In the genomic region with DNA sequence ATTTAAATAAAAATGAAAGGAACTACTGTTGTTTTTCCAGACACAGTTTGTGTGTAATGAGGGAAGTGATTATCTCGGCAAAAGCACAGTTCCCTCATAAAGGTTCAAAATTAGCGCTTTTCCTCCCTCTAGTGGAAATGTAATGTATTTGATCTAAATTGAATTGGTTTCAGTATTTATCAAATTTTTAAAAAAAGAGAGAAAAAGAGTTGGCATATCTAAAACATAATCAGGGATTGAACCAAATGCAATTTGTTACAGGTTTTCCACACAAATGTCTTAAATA, we compare ENCODE assay signal across 8 cellular contexts. TPM values are rescaled to one million over a fixed set of nuclear protein-coding genes. Genes with fewer than 3 reads are reported as not detected.
DNase-seq lines count a peak whose midpoint lies in the region; ATAC-seq and TF ChIP-seq lines count a peak whose summit lies in the region.

No MANE protein-coding gene starts in this region.

- H3K27ac Mint-ChIP-seq in natural killer cell: no peak overlapping the region
- H3K27ac Mint-ChIP-seq in natural killer cell treated with Interleukin-12 subunit alpha and Interleukin-12 subunit beta and Interleukin-15 and Interleukin-18, amount 100 ng/mL, for 72 hours: no peak overlapping the region
- no peak overlapping the region for H3K27ac Mint-ChIP-seq in activated CD4-positive, alpha-beta memory T cell treated with anti-CD3 and anti-CD28 coated beads, Interleukin-2, amount 10 ng/mL, durations not matched to agents 7 days and 5 days

- peaks cover 7 to 18% of the 10 kb centered on the region in 2 donors for H3K9me3 Mint-ChIP-seq in natural killer cell
- peaks cover 16% of the 10 kb centered on the region for H3K9me3 Mint-ChIP-seq in natural killer cell treated with Interleukin-12 subunit alpha and Interleukin-12 subunit beta and Interleukin-15 and Interleukin-18, amount 100 ng/mL, for 72 hours
- H3K9me3 Mint-ChIP-seq in activated CD4-positive, alpha-beta memory T cell treated with anti-CD3 and anti-CD28 coated beads, Interleukin-2, amount 10 ng/mL, durations not matched to agents 7 days and 5 days: peaks cover 20% of the 10 kb centered on the region

- H3K4me1 Mint-ChIP-seq in natural killer cell: peaks cover 13 to 21% of the 10 kb centered on the region in 2 donors
- peaks cover 12 to 17% of the 10 kb centered on the region in 2 donors for H3K4me1 Mint-ChIP-seq in natural killer cell treated with Interleukin-12 subunit alpha and Interleukin-12 subunit beta and Interleukin-15 and Interleukin-18, amount 100 ng/mL, for 72 hours (ENCODE audit: low read depth in 2 of 2)
- peaks cover 22% of the 10 kb centered on the region for H3K4me1 Mint-ChIP-seq in activated CD4-positive, alpha-beta memory T cell treated with anti-CD3 and anti-CD28 coated beads, Interleukin-2, amount 10 ng/mL, durations not matched to agents 7 days and 5 days

- H3K27me3 Mint-ChIP-seq in natural killer cell (ENCODE audit: low read depth in 2 of 2): no peaks in the 10 kb centered on the region
- H3K27me3 Mint-ChIP-seq in natural killer cell treated with Interleukin-12 subunit alpha and Interleukin-12 subunit beta and Interleukin-15 and Interleukin-18, amount 100 ng/mL, for 72 hours: no peaks in the 10 kb centered on the region
- H3K27me3 Mint-ChIP-seq in activated CD4-positive, alpha-beta memory T cell treated with anti-CD3 and anti-CD28 coated beads, Interleukin-2, amount 10 ng/mL, durations not matched to agents 7 days and 5 days: peaks cover 7% of the 10 kb centered on the region

- CTCF ChIA-PET in activated CD4-positive, alpha-beta memory T cell treated with anti-CD3 and anti-CD28 coated beads, Interleukin-2, amount 10 ng/mL, durations not matched to agents 7 days and 5 days (lab: Charles Lee): no interaction called here

- ATAC-seq in natural killer cell (no peak), sciatic nerve (peak; percentile 89), HG03571 (IDR thresholded peaks at IDR 0.05; ENCODE audit: unreplicated experiment) (no peak)
- no peak for ATAC-seq in natural killer cell treated with Interleukin-12 subunit alpha and Interleukin-12 subunit beta and Interleukin-15 and Interleukin-18, amount 100 ng/mL, for 72 hours

- H3K36me3 Mint-ChIP-seq in natural killer cell: peaks cover 19% of the 10 kb centered on the region
- H3K36me3 Mint-ChIP-seq in natural killer cell treated with Interleukin-12 subunit alpha and Interleukin-12 subunit beta and Interleukin-15 and Interleukin-18, amount 100 ng/mL, for 72 hours: peaks cover 23% of the 10 kb centered on the region
- peaks cover 31% of the 10 kb centered on the region for H3K36me3 Mint-ChIP-seq in activated CD4-positive, alpha-beta memory T cell treated with anti-CD3 and anti-CD28 coated beads, Interleukin-2, amount 10 ng/mL, durations not matched to agents 7 days and 5 days (ENCODE audit: low read depth)

- DNase-seq in natural killer cell (no peak), OCI-M1 (lab: John Stamatoyannopoulos, UW) (peak; percentile 72), fibroblast of peridontal ligament (ENCODE audit: extremely low read depth) (peak; percentile 75), sciatic nerve (ENCODE audit: low spot score) (no peak), islet precursor cell (no peak)
- no peak for DNase-seq in natural killer cell treated with Interleukin-12 subunit alpha and Interleukin-12 subunit beta and Interleukin-15 and Interleukin-18, amount 100 ng/mL, for 72 hours (ENCODE audit: low spot score)
- DNase-seq in activated CD4-positive, alpha-beta memory T cell treated with anti-CD3 and anti-CD28 coated beads, Interleukin-2, amount 10 ng/mL, durations not matched to agents 7 days and 5 days: no peak

- H3K4me3 Mint-ChIP-seq in natural killer cell: no peak overlapping the region
- H3K4me3 Mint-ChIP-seq in natural killer cell treated with Interleukin-12 subunit alpha and Interleukin-12 subunit beta and Interleukin-15 and Interleukin-18, amount 100 ng/mL, for 72 hours: no peak overlapping the region
- no peak overlapping the region for H3K4me3 Mint-ChIP-seq in activated CD4-positive, alpha-beta memory T cell treated with anti-CD3 and anti-CD28 coated beads, Interleukin-2, amount 10 ng/mL, durations not matched to agents 7 days and 5 days

- intact Hi-C loops in natural killer cell (cut with micrococcal nuclease): no loop called here
- intact Hi-C loops in sciatic nerve (cut with DNase I): no loop called here

- peak; percentile 39 for TF ChIP-seq CTCF in natural killer cell (IDR thresholded peaks at IDR 0.05)

- POLR2A ChIA-PET in activated CD4-positive, alpha-beta memory T cell treated with anti-CD3 and anti-CD28 coated beads, Interleukin-2, amount 10 ng/mL, durations not matched to agents 7 days and 5 days (lab: Charles Lee): no interaction called here

RNA-seq across cellular contexts. Expression of gene CMPK2, which starts 37.5 kb away (rescaled TPM):
- total RNA-seq in natural killer cell (10 to 100 TPM in 1 of 3 donors, 1 to 10 TPM in 2; 5.8 to 11.4 (median 8.6) TPM), sciatic nerve (4.1 TPM)
- 1 to 10 TPM; 5.7 to 6.4 TPM for total RNA-seq in natural killer cell treated with Interleukin-12 subunit alpha and Interleukin-12 subunit beta and Interleukin-15 and Interleukin-18, amount 100 ng/mL, for 72 hours
- 10 to 100 TPM; 84.8 to 91.1 TPM for total RNA-seq in activated CD4-positive, alpha-beta memory T cell treated with anti-CD3 and anti-CD28 coated beads, Interleukin-2, amount 10 ng/mL, durations not matched to agents 7 days and 5 days

RNA-seq across cellular contexts. Expression of gene RSAD2, which starts 49.3 kb away (rescaled TPM):
- total RNA-seq in natural killer cell (10 to 100 TPM in 1 of 3 donors, 1 to 10 TPM in 2; 7.9 to 12.0 (median 9.4) TPM), sciatic nerve (7.5 TPM)
- 1 to 10 TPM; 2.2 to 6.8 TPM for total RNA-seq in natural killer cell treated with Interleukin-12 subunit alpha and Interleukin-12 subunit beta and Interleukin-15 and Interleukin-18, amount 100 ng/mL, for 72 hours
- total RNA-seq in activated CD4-positive, alpha-beta memory T cell treated with anti-CD3 and anti-CD28 coated beads, Interleukin-2, amount 10 ng/mL, durations not matched to agents 7 days and 5 days: 100 to 1,000 TPM; 119 to 120 TPM

Comparison
In these comparisons a context has a peak if more than half of its experiments do, and no peak if none do; other contexts are left out.
1. DNase-seq: peak in OCI-M1 (single experiment) and fibroblast of peridontal ligament (single experiment); none in natural killer cell (single experiment), natural killer cell treated with Interleukin-12 subunit alpha and Interleukin-12 subunit beta and Interleukin-15 and Interleukin-18, amount 100 ng/mL, for 72 hours (single experiment), sciatic nerve (single experiment), islet precursor cell (single experiment) and activated CD4-positive, alpha-beta memory T cell treated with anti-CD3 and anti-CD28 coated beads, Interleukin-2, amount 10 ng/mL, durations not matched to agents 7 days and 5 days (single experiment).
2. RNA of gene CMPK2, which starts 37.5 kb away (total RNA-seq): 84.8 to 91.1 TPM in activated CD4-positive, alpha-beta memory T cell treated with anti-CD3 and anti-CD28 coated beads, Interleukin-2, amount 10 ng/mL, durations not matched to agents 7 days and 5 days; 5.8 to 11.4 TPM in natural killer cell, 5.7 to 6.4 TPM in natural killer cell treated with Interleukin-12 subunit alpha and Interleukin-12 subunit beta and Interleukin-15 and Interleukin-18, amount 100 ng/mL, for 72 hours and 4.1 TPM in sciatic nerve (single experiment); every median in the first group is over 4 times any median in the second.
3. RNA of gene RSAD2, which starts 49.3 kb away (total RNA-seq): 119 to 120 TPM in activated CD4-positive, alpha-beta memory T cell treated with anti-CD3 and anti-CD28 coated beads, Interleukin-2, amount 10 ng/mL, durations not matched to agents 7 days and 5 days; 7.9 to 12.0 TPM in natural killer cell, 7.5 TPM in sciatic nerve (single experiment) and 2.2 to 6.8 TPM in natural killer cell treated with Interleukin-12 subunit alpha and Interleukin-12 subunit beta and Interleukin-15 and Interleukin-18, amount 100 ng/mL, for 72 hours; every median in the first group is over 4 times any median in the second.